Comparison of ENCODE assay signal across 28 cellular contexts in the genomic region with DNA sequence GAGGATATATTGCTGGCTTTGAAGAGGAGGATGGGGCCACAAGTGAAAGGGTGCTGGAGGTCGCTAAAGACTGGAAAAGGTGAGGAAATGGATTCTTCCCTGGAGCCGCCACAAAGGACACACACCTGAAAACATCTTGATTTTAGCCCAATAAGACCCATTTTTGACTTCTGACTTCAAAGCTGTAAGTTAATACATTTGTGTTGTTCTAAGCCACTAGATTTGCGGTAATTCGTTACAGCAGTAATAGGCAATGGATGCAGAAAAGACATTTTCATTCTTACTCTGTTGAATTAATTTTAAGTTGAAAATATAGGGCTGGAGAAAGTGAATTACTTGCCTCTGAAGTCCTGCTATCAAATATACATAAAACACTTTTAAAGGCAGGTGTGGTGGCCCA.
"Had no signal": no experiment of that assay in that cellular context is flagged by ENCODE, and none has a peak within 500 bp of the region (broad histone marks: within the 10 kb centered on the region; RNA-seq: fewer than 3 reads in every experiment).

No MANE protein-coding gene starts in this region.

- H3K27ac ChIP-seq: colonic mucosa, coronary artery, dorsolateral prefrontal cortex, epithelial cell of prostate, esophagus muscularis mucosa, esophagus squamous epithelium, foreskin keratinocyte, gastrocnemius medialis, gastroesophageal sphincter, heart left ventricle, heart right ventricle had no signal

- H3K27me3 ChIP-seq: colonic mucosa, esophagus muscularis mucosa, gastrocnemius medialis, gastroesophageal sphincter, heart left ventricle, heart right ventricle had no signal

- H3K36me3 ChIP-seq: colonic mucosa, esophagus muscularis mucosa, esophagus squamous epithelium, gastrocnemius medialis, gastroesophageal sphincter, heart left ventricle, heart right ventricle had no signal

- H3K4me1 ChIP-seq: colonic mucosa, esophagus squamous epithelium, foreskin keratinocyte, gastrocnemius medialis, gastroesophageal sphincter, heart left ventricle, heart right ventricle had no signal

- H3K4me3 ChIP-seq: colonic mucosa, coronary artery, dorsolateral prefrontal cortex, esophagus muscularis mucosa, esophagus squamous epithelium, gastrocnemius medialis, gastroesophageal sphincter, heart left ventricle, heart right ventricle had no signal

- DNase-seq: colonic mucosa; cortex of kidney; dermis blood vessel endothelial cell; dorsolateral prefrontal cortex; effector CD4-positive, alpha-beta T cell; effector CD8-positive, alpha-beta T cell; effector memory CD4-positive, alpha-beta T cell; effector memory CD8-positive, alpha-beta T cell; endodermal cell; erythroblast; esophagus squamous epithelium; foreskin fibroblast; foreskin keratinocyte; foreskin melanocyte; gastrocnemius medialis; glutamatergic neuron; head of caudate nucleus; heart left ventricle; heart right ventricle had no signal

- ATAC-seq: effector memory CD8-positive, alpha-beta T cell; esophagus mucosa; foreskin keratinocyte; gastrocnemius medialis; gastroesophageal sphincter; heart left ventricle; heart right ventricle had no signal

- FAIRE-seq: colon, endometrium, endothelial cell of umbilical vein, frontal cortex had no signal

- H3K9me3 ChIP-seq: colonic mucosa, esophagus muscularis mucosa, esophagus squamous epithelium, gastrocnemius medialis, gastroesophageal sphincter, heart left ventricle, heart right ventricle had no signal
